Comparison of ENCODE assay signal across 25 cellular contexts in the genomic region with DNA sequence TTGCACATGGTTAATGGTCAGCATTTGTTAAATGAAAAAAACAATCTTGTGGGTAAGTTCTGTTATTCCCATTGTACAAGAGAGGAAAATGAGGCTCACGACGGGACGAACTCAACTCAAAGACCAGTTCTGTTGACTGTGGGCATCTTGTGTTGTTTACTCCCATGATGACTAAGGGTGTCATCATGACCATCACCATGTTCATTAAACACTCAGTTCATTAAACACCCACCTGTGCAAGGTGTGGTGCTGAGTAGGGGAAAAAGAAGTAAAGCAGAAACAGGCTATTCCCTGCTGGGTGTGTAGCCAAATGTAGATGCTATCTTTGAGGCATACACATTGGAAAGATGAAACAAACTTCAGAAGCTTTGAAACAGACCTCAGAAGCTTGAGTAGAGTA.
"Had no signal": no experiment of that assay in that cellular context is flagged by ENCODE, and none has a peak within 500 bp of the region (broad histone marks: within the 10 kb centered on the region; RNA-seq: fewer than 3 reads in every experiment).

No MANE protein-coding gene starts in this region.

- H3K9me3 ChIP-seq: ascending aorta, gastroesophageal sphincter, mucosa of descending colon, upper lobe of right lung had no signal

- H3K4me3 ChIP-seq: ascending aorta, gastroesophageal sphincter, hepatocyte, mucosa of descending colon, upper lobe of right lung had no signal

- H3K36me3 ChIP-seq: ascending aorta, brain microvascular endothelial cell had no signal

- H2AFZ ChIP-seq: hepatocyte had no signal

- H3K27me3 Mint-ChIP-seq: activated naive CD8-positive, alpha-beta T cell treated with anti-CD3 and anti-CD28 coated beads, Interleukin-2, amount 10 ng/mL, durations not matched to agents 7 days and 5 days; effector memory CD8-positive, alpha-beta T cell; natural killer cell treated with Interleukin-12 subunit alpha and Interleukin-12 subunit beta and Interleukin-15 and Interleukin-18, amount 100 ng/mL, for 72 hours; stimulated activated memory B cell treated with anti-CD40 and anti-IgM and Interleukin-4, amounts not matched to agents 10 μg/mL and 1 μg/mL and 100 μg/mL, for 72 hours; stimulated activated naive CD8-positive, alpha-beta T cell treated with anti-CD3 and anti-CD28 coated beads, Interleukin-15, amount 100 ng/mL, for 72 hours had no signal

- DNase-seq: activated CD4-positive, alpha-beta T cell treated with anti-CD3 and anti-CD28 coated beads for 4 hours; activated CD4-positive, alpha-beta T cell treated with anti-CD3 and anti-CD28 coated beads, Interleukin-2, amount 50 U/mL, for 4 hours; activated CD8-positive, alpha-beta memory T cell treated with anti-CD3 and anti-CD28 coated beads for 24 hours; activated effector memory CD4-positive, alpha-beta T cell treated with anti-CD3 and anti-CD28 coated beads, Interleukin-2, amount 50 U/mL, for 16 hours; activated naive CD4-positive, alpha-beta T cell treated with anti-CD3 and anti-CD28 coated beads for 36 hours; activated naive CD8-positive, alpha-beta T cell treated with anti-CD3 and anti-CD28 coated beads, Interleukin-2, amount 10 ng/mL, durations not matched to agents 7 days and 5 days; brain microvascular endothelial cell; caudate nucleus; cortex of kidney; effector memory CD8-positive, alpha-beta T cell; left cardiac atrium; left ventricle myocardium superior; mucosa of descending colon; posterior cingulate gyrus; right cardiac atrium; stimulated activated CD4-positive, alpha-beta T cell treated with anti-CD3 and anti-CD28 coated beads, Interleukin-4, amount 100 ng/mL, for 1 hour; stimulated activated naive CD8-positive, alpha-beta T cell treated with anti-CD3 and anti-CD28 coated beads, Interleukin-15, amount 100 ng/mL, for 72 hours; substantia nigra; upper lobe of right lung had no signal

- H3K9me3 Mint-ChIP-seq: activated naive CD4-positive, alpha-beta T cell treated with anti-CD3 and anti-CD28 coated beads for 36 hours; activated naive CD8-positive, alpha-beta T cell treated with anti-CD3 and anti-CD28 coated beads, Interleukin-2, amount 10 ng/mL, durations not matched to agents 7 days and 5 days; effector memory CD8-positive, alpha-beta T cell; natural killer cell treated with Interleukin-12 subunit alpha and Interleukin-12 subunit beta and Interleukin-15 and Interleukin-18, amount 100 ng/mL, for 72 hours; stimulated activated memory B cell treated with anti-CD40 and anti-IgM and Interleukin-4, amounts not matched to agents 10 μg/mL and 1 μg/mL and 100 μg/mL, for 72 hours; stimulated activated naive CD8-positive, alpha-beta T cell treated with anti-CD3 and anti-CD28 coated beads, Interleukin-15, amount 100 ng/mL, for 72 hours had no signal

- H3K27me3 ChIP-seq: ascending aorta, brain microvascular endothelial cell, gastroesophageal sphincter, hepatocyte, upper lobe of right lung had no signal

- ATAC-seq: effector memory CD8-positive, alpha-beta T cell; gastroesophageal sphincter; left cardiac atrium; left ventricle myocardium superior; mucosa of descending colon; natural killer cell treated with Interleukin-12 subunit alpha and Interleukin-12 subunit beta and Interleukin-15 and Interleukin-18, amount 100 ng/mL, for 72 hours; right cardiac atrium; stimulated activated memory B cell treated with anti-CD40 and anti-IgM and Interleukin-4, amounts not matched to agents 10 μg/mL and 1 μg/mL and 100 μg/mL, for 72 hours; stimulated activated naive CD8-positive, alpha-beta T cell treated with anti-CD3 and anti-CD28 coated beads, Interleukin-15, amount 100 ng/mL, for 72 hours; upper lobe of right lung had no signal

- H3K4me3 Mint-ChIP-seq: activated naive CD4-positive, alpha-beta T cell treated with anti-CD3 and anti-CD28 coated beads for 36 hours; activated naive CD8-positive, alpha-beta T cell treated with anti-CD3 and anti-CD28 coated beads, Interleukin-2, amount 10 ng/mL, durations not matched to agents 7 days and 5 days; effector memory CD8-positive, alpha-beta T cell; natural killer cell treated with Interleukin-12 subunit alpha and Interleukin-12 subunit beta and Interleukin-15 and Interleukin-18, amount 100 ng/mL, for 72 hours; stimulated activated memory B cell treated with anti-CD40 and anti-IgM and Interleukin-4, amounts not matched to agents 10 μg/mL and 1 μg/mL and 100 μg/mL, for 72 hours; stimulated activated naive CD8-positive, alpha-beta T cell treated with anti-CD3 and anti-CD28 coated beads, Interleukin-15, amount 100 ng/mL, for 72 hours had no signal

- H3K27ac ChIP-seq: ascending aorta, brain microvascular endothelial cell, gastroesophageal sphincter, upper lobe of right lung, VCaP had no signal

- H3K27ac Mint-ChIP-seq: activated naive CD4-positive, alpha-beta T cell treated with anti-CD3 and anti-CD28 coated beads for 36 hours; activated naive CD8-positive, alpha-beta T cell treated with anti-CD3 and anti-CD28 coated beads, Interleukin-2, amount 10 ng/mL, durations not matched to agents 7 days and 5 days; natural killer cell treated with Interleukin-12 subunit alpha and Interleukin-12 subunit beta and Interleukin-15 and Interleukin-18, amount 100 ng/mL, for 72 hours; stimulated activated memory B cell treated with anti-CD40 and anti-IgM and Interleukin-4, amounts not matched to agents 10 μg/mL and 1 μg/mL and 100 μg/mL, for 72 hours had no signal
